Comparison of ENCODE assay signal across 35 cellular contexts in genomic region chr11:17697175-17697949, GRCh38. TPM values are rescaled to one million over a fixed set of nuclear protein-coding genes. Genes with fewer than 3 reads are reported as not detected.
"Had no signal": no experiment of that assay in that cellular context is flagged by ENCODE, and none has a peak within 500 bp of the region (broad histone marks: within the 10 kb centered on the region; RNA-seq: fewer than 3 reads in every experiment).

No MANE protein-coding gene starts in this region.

- H3K27me3 ChIP-seq: testis had no signal

- H3K4me1 ChIP-seq: gastroesophageal sphincter, left lung, pancreas, right atrium auricular region, testis, tibial artery had no signal

- H3K4me3 ChIP-seq: dorsolateral prefrontal cortex, gastroesophageal sphincter, heart left ventricle, hepatocyte, left lung, mucosa of descending colon, pancreas, right atrium auricular region, smooth muscle cell, testis, tibial artery, upper lobe of left lung had no signal

- H3K36me3 ChIP-seq: gastroesophageal sphincter, heart left ventricle, left lung, neutrophil, pancreas, right atrium auricular region, tibial artery, upper lobe of left lung had no signal

- H3K9me3 ChIP-seq: gastroesophageal sphincter, heart left ventricle, left lung, mucosa of descending colon, neutrophil, pancreas, right atrium auricular region, testis, tibial artery, upper lobe of left lung had no signal

- ATAC-seq: esophagus mucosa; gastroesophageal sphincter; left cardiac atrium; left lung; mucosa of descending colon; naive thymus-derived CD8-positive, alpha-beta T cell; pancreas; stimulated activated naive CD8-positive, alpha-beta T cell treated with anti-CD3 and anti-CD28 coated beads, Interleukin-15, Interleukin-2, amounts not matched to agents 100 U/mL and 50 U/mL, for 24 hours had no signal

- H3K27ac ChIP-seq: dorsolateral prefrontal cortex, epithelial cell of prostate, gastroesophageal sphincter, heart left ventricle, hepatocyte, left lung, neutrophil, pancreas, right atrium auricular region, testis, tibial artery, upper lobe of left lung had no signal

- DNase-seq: central memory CD4-positive, alpha-beta T cell; dorsolateral prefrontal cortex; effector CD4-positive, alpha-beta T cell; foreskin fibroblast; heart left ventricle; left cardiac atrium; left lung; mesenchymal stem cell; mucosa of descending colon; naive thymus-derived CD8-positive, alpha-beta T cell; nephron progenitor cell; pancreas; stimulated activated CD4-positive, alpha-beta T cell treated with anti-CD3 and anti-CD28 coated beads, Interleukin-12 subunit alpha, Interleukin-12 subunit beta, amount 100 ng/mL, for 4 hours; stimulated activated CD4-positive, alpha-beta T cell treated with anti-CD3 and anti-CD28 coated beads, Interleukin-1b, Interleukin-23, amount 100 ng/mL, for 48 hours; stimulated activated CD4-positive, alpha-beta T cell treated with anti-CD3 and anti-CD28 coated beads, Interleukin-4, amount 100 ng/mL, for 1 hour; stimulated activated CD8-positive, alpha-beta memory T cell treated with anti-CD3 and anti-CD28 coated beads, Interleukin-4, amount 100 ng/mL, for 48 hours; stimulated activated naive CD8-positive, alpha-beta T cell treated with anti-CD3 and anti-CD28 coated beads, Interleukin-15, Interleukin-2, amounts not matched to agents 100 U/mL and 50 U/mL, for 24 hours; substantia nigra; testis; tibial artery; upper lobe of left lung had no signal

RNA-seq across cellular contexts. Expression of gene MYOD1, which starts 22.0 kb away (rescaled TPM):
- total RNA-seq: cerebellum; esophagus mucosa; gastroesophageal sphincter; heart left ventricle; hepatocyte; kidney epithelial cell; left cardiac atrium; left lung; lower leg skin; lung microvascular endothelial cell; mesothelial cell of epicardium; mucosa of descending colon; naive thymus-derived CD8-positive, alpha-beta T cell; omental fat pad; pancreas; progenitor cell of endocrine pancreas; right atrium auricular region; smooth muscle cell; upper lobe of left lung had no signal
- polyA plus RNA-seq: heart left ventricle; hepatocyte; naive thymus-derived CD8-positive, alpha-beta T cell; pancreas; smooth muscle cell had no signal

RNA-seq across cellular contexts. Expression of gene KCNC1, which starts 37.2 kb away (rescaled TPM):
- total RNA-seq: esophagus mucosa; kidney epithelial cell; left cardiac atrium; left lung; lung microvascular endothelial cell; naive thymus-derived CD8-positive, alpha-beta T cell; omental fat pad; right atrium auricular region; smooth muscle cell; upper lobe of left lung had no signal
- polyA plus RNA-seq: heart left ventricle, smooth muscle cell had no signal
